Comparison of ENCODE assay signal across 11 cellular contexts in the genomic region with DNA sequence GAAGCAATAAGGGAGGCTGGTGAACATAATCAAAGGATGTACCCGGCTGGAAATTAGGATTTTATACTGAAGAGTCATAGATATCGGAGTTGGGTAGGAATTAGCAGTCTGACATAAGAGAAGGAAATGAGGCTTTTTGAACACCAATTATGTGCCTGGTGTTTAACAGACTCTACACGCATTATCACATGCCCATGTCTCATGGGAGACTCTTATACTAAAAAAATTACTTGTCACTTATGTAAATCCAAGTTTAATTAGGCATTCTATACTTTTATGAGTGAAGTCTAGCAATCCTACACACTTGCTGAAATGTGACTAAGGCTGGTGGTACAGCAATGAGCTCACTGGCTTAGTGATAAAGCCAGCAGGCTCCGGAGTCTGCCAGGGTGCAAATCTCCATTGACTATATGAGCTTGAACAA.
"Had no signal": no experiment of that assay in that cellular context is flagged by ENCODE, and none has a peak within 500 bp of the region (broad histone marks: within the 10 kb centered on the region; RNA-seq: fewer than 3 reads in every experiment).

No MANE protein-coding gene starts in this region.

- H3K4me1 Mint-ChIP-seq: activated CD4-positive, alpha-beta T cell treated with anti-CD3 and anti-CD28 coated beads, Interleukin-2, amount 10 ng/mL, durations not matched to agents 7 days and 5 days; activated naive CD4-positive, alpha-beta T cell treated with anti-CD3 and anti-CD28 coated beads, Interleukin-2, amount 50 U/mL, for 24 hours; memory B cell; stimulated activated naive CD8-positive, alpha-beta T cell treated with anti-CD3 and anti-CD28 coated beads, Interleukin-15, amount 100 ng/mL, for 72 hours had no signal

- H3K4me3 ChIP-seq: heart left ventricle, left ventricle myocardium inferior, pancreas, thoracic aorta had no signal

- H3K4me3 Mint-ChIP-seq: activated CD4-positive, alpha-beta T cell treated with anti-CD3 and anti-CD28 coated beads, Interleukin-2, amount 10 ng/mL, durations not matched to agents 7 days and 5 days; activated naive CD4-positive, alpha-beta T cell treated with anti-CD3 and anti-CD28 coated beads, Interleukin-2, amount 50 U/mL, for 24 hours; memory B cell; stimulated activated naive CD8-positive, alpha-beta T cell treated with anti-CD3 and anti-CD28 coated beads, Interleukin-15, amount 100 ng/mL, for 72 hours; WTC11 had no signal

- H3K36me3 Mint-ChIP-seq: activated naive CD4-positive, alpha-beta T cell treated with anti-CD3 and anti-CD28 coated beads, Interleukin-2, amount 50 U/mL, for 24 hours; memory B cell; WTC11 had no signal

- H3K4me1 ChIP-seq: pancreas had no signal

- H3K9me3 Mint-ChIP-seq: activated CD4-positive, alpha-beta T cell treated with anti-CD3 and anti-CD28 coated beads, Interleukin-2, amount 10 ng/mL, durations not matched to agents 7 days and 5 days; activated naive CD4-positive, alpha-beta T cell treated with anti-CD3 and anti-CD28 coated beads, Interleukin-2, amount 50 U/mL, for 24 hours; WTC11 had no signal

- H3K27ac Mint-ChIP-seq: activated CD4-positive, alpha-beta T cell treated with anti-CD3 and anti-CD28 coated beads, Interleukin-2, amount 10 ng/mL, durations not matched to agents 7 days and 5 days; activated naive CD4-positive, alpha-beta T cell treated with anti-CD3 and anti-CD28 coated beads, Interleukin-2, amount 50 U/mL, for 24 hours; memory B cell; stimulated activated naive CD8-positive, alpha-beta T cell treated with anti-CD3 and anti-CD28 coated beads, Interleukin-15, amount 100 ng/mL, for 72 hours; WTC11 had no signal

- H3K27me3 ChIP-seq: heart left ventricle, pancreas had no signal

- H3K27ac ChIP-seq: heart left ventricle, left ventricle myocardium inferior, pancreas, thoracic aorta had no signal

- ATAC-seq: pancreas; stimulated activated naive CD8-positive, alpha-beta T cell treated with anti-CD3 and anti-CD28 coated beads, Interleukin-15, amount 100 ng/mL, for 72 hours; WTC11 had no signal

- DNase-seq: activated CD4-positive, alpha-beta T cell treated with anti-CD3 and anti-CD28 coated beads, Interleukin-2, amount 10 ng/mL, durations not matched to agents 7 days and 5 days; amniotic stem cell; heart left ventricle; left ventricle myocardium inferior; pancreas; stimulated activated CD4-positive, alpha-beta T cell treated with anti-CD3 and anti-CD28 coated beads, Interleukin-4, amount 100 ng/mL, for 4 hours; stimulated activated naive CD8-positive, alpha-beta T cell treated with anti-CD3 and anti-CD28 coated beads, Interleukin-15, amount 100 ng/mL, for 72 hours had no signal

- H3K36me3 ChIP-seq: heart left ventricle, left ventricle myocardium inferior, pancreas, thoracic aorta had no signal

- H3K9me3 ChIP-seq: heart left ventricle, left ventricle myocardium inferior, pancreas, thoracic aorta had no signal
